30 cellular contexts compared by ENCODE assay signal in genomic region chrX:133365886-133366611, GRCh38. TPM values are rescaled to one million over a fixed set of nuclear protein-coding genes. Genes with fewer than 3 reads are reported as not detected.
DNase-seq lines count a peak whose midpoint lies in the region; ATAC-seq, FAIRE-seq and TF ChIP-seq lines count a peak whose summit lies in the region.
"Had no signal": no experiment of that assay in that cellular context is flagged by ENCODE, and none has a peak within 500 bp of the region (broad histone marks: within the 10 kb centered on the region; RNA-seq: fewer than 3 reads in every experiment).

No MANE protein-coding gene starts in this region.

- 5 to 23% (median 15%) methylated on average over 1 of the region's 1 CpG for WGBS in small intestine, 3 donors
- 21 to 58% (median 29%) methylated on average over 1 of the region's 1 CpG for WGBS in spleen, 5 donors

- no peaks in the 10 kb centered on the region for H3K9me3 ChIP-seq in left lung
- H3K9me3 ChIP-seq in small intestine (ENCODE audit: control insufficient read depth, low read depth): no peaks in the 10 kb centered on the region
- H3K9me3 ChIP-seq in spleen: no peaks in the 10 kb centered on the region
- H3K9me3 ChIP-seq: body of pancreas, gastroesophageal sphincter, MG63, psoas muscle had no signal

- peaks cover 5% of the 10 kb centered on the region for H3K9me3 Mint-ChIP-seq in chondrocyte (ENCODE audit: low read depth)
- H3K9me3 Mint-ChIP-seq: activated B cell treated with CpG ODN at 0.5 μM for 24 hours; activated naive CD8-positive, alpha-beta T cell treated with anti-CD3 and anti-CD28 coated beads, Interleukin-2, amount 10 ng/mL, durations not matched to agents 7 days and 5 days; activated T-helper 2 cell treated with anti-CD3 and anti-CD28 coated beads, Interferon-gamma antibody, Interleukin-2, Interleukin-4, amounts not matched to agents 10 μg/mL and 5 μg/mL and 100 μg/mL, durations not matched to agents 14 hours and 24 hours and 36 hours; type B pancreatic cell had no signal

- no peak overlapping the region for H3K4me3 Mint-ChIP-seq in chondrocyte (ENCODE audit: unreplicated experiment)
- H3K4me3 Mint-ChIP-seq: activated B cell treated with CpG ODN at 0.5 μM for 24 hours; activated naive CD8-positive, alpha-beta T cell treated with anti-CD3 and anti-CD28 coated beads, Interleukin-2, amount 10 ng/mL, durations not matched to agents 7 days and 5 days; neural progenitor cell; type B pancreatic cell had no signal

- TF ChIP-seq CTCF in chondrocyte (IDR thresholded peaks at IDR 0.05) (no peak), left lung (IDR thresholded peaks at IDR 0.05) (no peak), spleen (IDR thresholded peaks at IDR 0.05 in 8 of 11, conservative IDR thresholded peaks at IDR 0.05 in 3 of 11) (no peak)

- TF ChIP-seq POLR2A in spleen (IDR thresholded peaks at IDR 0.05): no peak

- peak; percentile 48 for ATAC-seq in left lung
- no peak for ATAC-seq in HG03095 (IDR thresholded peaks at IDR 0.05; ENCODE audit: unreplicated experiment)
- no peak for ATAC-seq in GM21737 (IDR thresholded peaks at IDR 0.05; ENCODE audit: unreplicated experiment)
- ATAC-seq: body of pancreas, esophagus mucosa, gastroesophageal sphincter, HCT116, left ventricle myocardium superior had no signal

- intact Hi-C loops in left lung (cut with DNase I) (no loop called here), spleen (cut with DNase I; ENCODE audit: low total_unique reads) (no loop called here)

- no peaks in the 10 kb centered on the region for H3K27me3 Mint-ChIP-seq in chondrocyte (ENCODE audit: low read depth)
- H3K27me3 Mint-ChIP-seq: activated B cell treated with CpG ODN at 0.5 μM for 24 hours; activated naive CD8-positive, alpha-beta T cell treated with anti-CD3 and anti-CD28 coated beads, Interleukin-2, amount 10 ng/mL, durations not matched to agents 7 days and 5 days had no signal

- no peaks in the 10 kb centered on the region for H3K36me3 Mint-ChIP-seq in chondrocyte (ENCODE audit: low read depth)
- H3K36me3 Mint-ChIP-seq: activated naive CD8-positive, alpha-beta T cell treated with anti-CD3 and anti-CD28 coated beads, Interleukin-2, amount 10 ng/mL, durations not matched to agents 7 days and 5 days had no signal

- no peak overlapping the region for H3K27ac ChIP-seq in left lung
- no peak overlapping the region for H3K27ac ChIP-seq in small intestine (ENCODE audit: low read depth in 1 of 2, low read length in 1 of 2)
- H3K27ac ChIP-seq in spleen: no peak overlapping the region
- H3K27ac ChIP-seq: body of pancreas, gastroesophageal sphincter, neural progenitor cell, psoas muscle had no signal

- H3K27me3 ChIP-seq in left lung (no peaks in the 10 kb centered on the region), small intestine (ENCODE audit: control insufficient read depth in 2 of 2, insufficient read depth in 2 of 2, low read length in 2 of 2) (no peaks in the 10 kb centered on the region), spleen (replicated peaks in 1 of 7) (no peaks in the 10 kb centered on the region)
- H3K27me3 ChIP-seq: body of pancreas, gastroesophageal sphincter, MG63, neural progenitor cell had no signal

- peak; percentile 67 for FAIRE-seq in small intestine (lab: Jason Lieb, UNC)

- H3K27ac Mint-ChIP-seq in chondrocyte (ENCODE audit: unreplicated experiment): peak overlapping the region; percentile 84
- H3K27ac Mint-ChIP-seq: activated B cell treated with CpG ODN at 0.5 μM for 24 hours; activated naive CD8-positive, alpha-beta T cell treated with anti-CD3 and anti-CD28 coated beads, Interleukin-2, amount 10 ng/mL, durations not matched to agents 7 days and 5 days; activated T-helper 2 cell treated with anti-CD3 and anti-CD28 coated beads, Interferon-gamma antibody, Interleukin-2, Interleukin-4, amounts not matched to agents 10 μg/mL and 5 μg/mL and 100 μg/mL, durations not matched to agents 14 hours and 24 hours and 36 hours; neural progenitor cell; type B pancreatic cell had no signal

- peak; percentile 35 for DNase-seq in HS-5 (ENCODE audit: low read depth)
- DNase-seq in chondrocyte (ENCODE audit: low spot score): no peak
- no peak for DNase-seq in left lung
- DNase-seq in small intestine: peak; percentile 58
- no peak for DNase-seq in spleen
- DNase-seq in OCI-M2 (lab: John Stamatoyannopoulos, UW; ENCODE audit: unreplicated experiment): no peak
- DNase-seq: activated B cell treated with CpG ODN at 0.5 μM for 24 hours; activated CD4-positive, alpha-beta T cell treated with anti-CD3 and anti-CD28 coated beads, Interleukin-2, amount 50 U/mL, for 48 hours; activated naive CD8-positive, alpha-beta T cell treated with anti-CD3 and anti-CD28 coated beads, Interleukin-2, amount 10 ng/mL, durations not matched to agents 7 days and 5 days; body of pancreas; DMS53; effector memory CD4-positive, alpha-beta T cell; GDM1; hypothalamus; left ventricle myocardium superior; MG63; NCI-H2029 treated with DMSO at 0.1 percent for 48 hours; NCI-H2227 treated with DMSO at 0.1 percent for 48 hours; psoas muscle; Right ventricle myocardium superior; stimulated activated CD4-positive, alpha-beta T cell treated with anti-CD3 and anti-CD28 coated beads, Interleukin-2, amount 100 ng/mL, for 24 hours; SW 1271 had no signal

- H3K4me3 ChIP-seq in left lung: no peak overlapping the region
- H3K4me3 ChIP-seq in small intestine (ENCODE audit: low read depth in 1 of 2, low read length in 2 of 2): no peak overlapping the region
- no peak overlapping the region for H3K4me3 ChIP-seq in spleen
- H3K4me3 ChIP-seq: body of pancreas, gastroesophageal sphincter, MG63, neural progenitor cell, psoas muscle had no signal

- peaks cover 79% of the 10 kb centered on the region for H3K4me1 Mint-ChIP-seq in chondrocyte (ENCODE audit: low read depth)
- H3K4me1 Mint-ChIP-seq: activated naive CD8-positive, alpha-beta T cell treated with anti-CD3 and anti-CD28 coated beads, Interleukin-2, amount 10 ng/mL, durations not matched to agents 7 days and 5 days had no signal

- H3K36me3 ChIP-seq in left lung (no peaks in the 10 kb centered on the region), small intestine (ENCODE audit: control insufficient read depth in 2 of 2, insufficient read depth in 2 of 2, low read length in 2 of 2) (no peaks in the 10 kb centered on the region), spleen (no peaks in the 10 kb centered on the region)
- H3K36me3 ChIP-seq: gastroesophageal sphincter, MG63, neural progenitor cell had no signal

- H3K4me1 ChIP-seq in left lung: no peaks in the 10 kb centered on the region
- H3K4me1 ChIP-seq in small intestine (ENCODE audit: control insufficient read depth in 2 of 2, insufficient read depth in 1 of 2, low read depth in 1 of 2, low read length in 1 of 2): no peaks in the 10 kb centered on the region
- H3K4me1 ChIP-seq in spleen: no peaks in the 10 kb centered on the region
- H3K4me1 ChIP-seq: psoas muscle had no signal

RNA-seq across cellular contexts. Expression of gene GPC4, which starts 49.2 kb away (rescaled TPM):
- total RNA-seq in chondrocyte (64.6 to 94.8 TPM (median 67.6 TPM) in 3 replicates), left lung (10 to 100 TPM; 34.4 to 59.9 TPM), spleen (10 to 100 TPM in 1 of 7 donors, 1 to 10 TPM in 6; 3.8 to 17.7 (median 5.9) TPM)
- polyA plus RNA-seq in small intestine (10 to 100 TPM in 1 of 3 donors, 1 to 10 TPM in 2; 1.3 to 15.3 (median 1.9) TPM), spleen (1 to 10 TPM in 2 of 3 donors, under 1 TPM in 1; 0.70 to 1.8 (median 1.3) TPM)
- total RNA-seq: activated naive CD8-positive, alpha-beta T cell treated with anti-CD3 and anti-CD28 coated beads, Interleukin-2, amount 10 ng/mL, durations not matched to agents 7 days and 5 days; activated T-helper 2 cell treated with anti-CD3 and anti-CD28 coated beads, Interferon-gamma antibody, Interleukin-2, Interleukin-4, amounts not matched to agents 10 μg/mL and 5 μg/mL and 100 μg/mL, durations not matched to agents 14 hours and 24 hours and 36 hours had no signal

Comparison
In these comparisons a context has a peak if more than half of its experiments do, and no peak if none do; other contexts are left out.
1. DNase-seq: peak in HS-5 (single experiment) and small intestine (single experiment); none in chondrocyte (single experiment), left lung (0 of 2), spleen (single experiment) and OCI-M2 (single experiment).